9 cellular contexts compared by ENCODE assay signal in the genomic region with DNA sequence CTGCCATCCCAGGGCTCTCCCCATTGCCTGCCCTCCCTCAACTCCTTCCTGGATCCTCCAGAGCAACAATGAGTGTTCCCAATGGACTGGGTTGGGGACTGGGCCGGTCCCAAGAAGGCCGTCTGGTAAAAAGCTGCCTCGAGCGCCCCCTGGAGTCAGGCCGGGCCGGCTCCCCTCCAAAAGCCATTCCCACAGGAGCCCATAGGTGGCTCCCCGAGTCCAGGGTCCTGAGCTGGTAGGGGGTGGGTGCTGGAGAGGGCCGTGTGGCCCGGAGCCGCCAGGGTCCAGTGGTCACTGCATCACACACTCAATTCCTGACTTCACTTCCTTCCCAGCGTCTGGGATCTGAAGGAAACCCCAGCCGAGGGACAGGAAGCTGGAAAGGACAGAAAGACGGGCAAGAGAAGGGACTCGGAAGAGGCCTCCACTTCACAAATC. TPM values are rescaled to one million over a fixed set of nuclear protein-coding genes. Genes with fewer than 3 reads are reported as not detected.
DNase-seq lines count a peak whose midpoint lies in the region; ATAC-seq and TF ChIP-seq lines count a peak whose summit lies in the region.
"Had no signal": no experiment of that assay in that cellular context is flagged by ENCODE, and none has a peak within 500 bp of the region (broad histone marks: within the 10 kb centered on the region; RNA-seq: fewer than 3 reads in every experiment).

No MANE protein-coding gene starts in this region.

- no peak overlapping the region for H3K27ac Mint-ChIP-seq in activated naive CD8-positive, alpha-beta T cell treated with anti-CD3 and anti-CD28 coated beads, Interleukin-2, amount 10 ng/mL, durations not matched to agents 7 days and 5 days

- peak overlapping the region in 3 of 12 donors; percentile 7 to 15 (median 13) for H3K4me3 ChIP-seq in heart left ventricle
- no peak overlapping the region for H3K4me3 ChIP-seq in uterus

- H3K27ac ChIP-seq in heart left ventricle (peak overlapping the region; percentile 7 to 79 (median 60)), uterus (peak overlapping the region; percentile 57 to 79)

- intact Hi-C loops in heart left ventricle (cut with DNase I): loop anchor here in 4 of 10 donors (2.0 to 5.0 kb wide), 5 partner anchors 39 to 186 kb away; no protein-coding TSS in a partner anchor
- intact Hi-C loops in uterus (cut with DNase I; ENCODE audit: low total_unique reads): loop anchor here (5.0 to 10.0 kb wide), 2 partner anchors 34 to 162 kb away; no protein-coding TSS in a partner anchor

- TF ChIP-seq CTCF in heart left ventricle (IDR thresholded peaks at IDR 0.05) (peak; percentile 90 to 99 (median 97)), uterus (IDR thresholded peaks at IDR 0.05) (peak; percentile 91 to 98 (median 96))

- peaks cover 0 to 38% (median 31%) of the 10 kb centered on the region in 12 donors for H3K4me1 ChIP-seq in heart left ventricle
- H3K4me1 ChIP-seq in uterus: no peaks in the 10 kb centered on the region

- in situ Hi-C loops in G401 (cut with HindIII; ENCODE audit: low sequenced_read_pairs): no loop called here

- TF ChIP-seq POLR2A in heart left ventricle (IDR thresholded peaks at IDR 0.05): no peak
- no peak for TF ChIP-seq POLR2A in uterus (IDR thresholded peaks at IDR 0.05)

- H3K9me3 ChIP-seq in heart left ventricle (no peaks in the 10 kb centered on the region), uterus (no peaks in the 10 kb centered on the region)

- POLR2A ChIA-PET in activated naive CD8-positive, alpha-beta T cell treated with anti-CD3 and anti-CD28 coated beads, Interleukin-2, amount 10 ng/mL, durations not matched to agents 7 days and 5 days (lab: Charles Lee): interaction anchor here (1.4 to 3.7 kb wide), 2 partner anchors 14 to 43 kb away, joined by 4 to 17 read pairs; no protein-coding TSS in a partner anchor

- DNase-seq in G401 (ENCODE audit: low spot score) (peak; percentile 68), SW 1271 (lab: John Stamatoyannopoulos, UW) (peak; percentile 9 to 52), heart left ventricle (peak; percentile 84 to 92 (median 85)), putamen (ENCODE audit: low spot score) (peak; percentile 79), uterus (peak; percentile 84 to 85), NCI-H446 treated with DMSO at 0.1 percent for 48 hours (lab: John Stamatoyannopoulos, UW) (no peak)
- DNase-seq in activated naive CD8-positive, alpha-beta T cell treated with anti-CD3 and anti-CD28 coated beads, Interleukin-2, amount 10 ng/mL, durations not matched to agents 7 days and 5 days: peak; percentile 82

- TF ChIP-seq RAD21 in Ishikawa (IDR thresholded peaks at IDR 0.05; ENCODE audit: low read depth): peak; percentile 88

- no peaks in the 10 kb centered on the region for H3K27me3 Mint-ChIP-seq in activated naive CD8-positive, alpha-beta T cell treated with anti-CD3 and anti-CD28 coated beads, Interleukin-2, amount 10 ng/mL, durations not matched to agents 7 days and 5 days

- TF ChIP-seq EP300 in Ishikawa (IDR thresholded peaks at IDR 0.05; ENCODE audit: borderline replicate concordance): no peak

- H3K27me3 ChIP-seq in heart left ventricle (no peaks in the 10 kb centered on the region), uterus (no peaks in the 10 kb centered on the region)

- peaks cover 0 to 55% (median 47%) of the 10 kb centered on the region in 9 donors for H3K36me3 ChIP-seq in heart left ventricle
- no peaks in the 10 kb centered on the region for H3K36me3 ChIP-seq in uterus

- whole genome bisulfite sequencing in heart left ventricle, 4 donors: 14 to 23% (median 17%) methylated on average over 12 to 14 of the region's 14 CpGs

- no peak overlapping the region for H3K4me3 Mint-ChIP-seq in activated naive CD8-positive, alpha-beta T cell treated with anti-CD3 and anti-CD28 coated beads, Interleukin-2, amount 10 ng/mL, durations not matched to agents 7 days and 5 days

- H3K4me1 Mint-ChIP-seq in activated naive CD8-positive, alpha-beta T cell treated with anti-CD3 and anti-CD28 coated beads, Interleukin-2, amount 10 ng/mL, durations not matched to agents 7 days and 5 days: peaks cover 3% of the 10 kb centered on the region

- no peaks in the 10 kb centered on the region for H3K9me3 Mint-ChIP-seq in activated naive CD8-positive, alpha-beta T cell treated with anti-CD3 and anti-CD28 coated beads, Interleukin-2, amount 10 ng/mL, durations not matched to agents 7 days and 5 days

- ATAC-seq in activated naive CD8-positive, alpha-beta T cell treated with anti-CD3 and anti-CD28 coated beads, Interleukin-2, amount 10 ng/mL, durations not matched to agents 7 days and 5 days (ENCODE audit: low read depth): peak; percentile 71
- peak; percentile 79 to 95 (median 90) for ATAC-seq in heart left ventricle

- peaks cover 8% of the 10 kb centered on the region for H3K36me3 Mint-ChIP-seq in activated naive CD8-positive, alpha-beta T cell treated with anti-CD3 and anti-CD28 coated beads, Interleukin-2, amount 10 ng/mL, durations not matched to agents 7 days and 5 days

TF ChIP-seq in Ishikawa, 13 proteins besides CTCF, POLR2A, EP300 and RAD21:
- no peak for TF ChIP-seq FOXM1 (IDR thresholded peaks at IDR 0.05; ENCODE audit: borderline replicate concordance, low read depth)
- TF ChIP-seq, protein P1, sequence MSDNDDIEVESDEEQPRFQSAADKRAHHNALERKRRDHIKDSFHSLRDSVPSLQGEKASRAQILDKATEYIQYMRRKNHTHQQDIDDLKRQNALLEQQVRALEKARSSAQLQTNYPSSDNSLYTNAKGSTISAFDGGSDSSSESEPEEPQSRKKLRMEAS (IDR thresholded peaks at IDR 0.05): 0 out of 2 replicates have a peak, but pooled peaks have one; percentile 14
- TF ChIP-seq ZBTB7A (IDR thresholded peaks at IDR 0.05; ENCODE audit: low read depth): no peak
- TF ChIP-seq CREB1 (IDR thresholded peaks at IDR 0.05; ENCODE audit: low read depth): no peak
- TF ChIP-seq CEBPB (IDR thresholded peaks at IDR 0.05): no peak
- TF ChIP-seq, protein P2, sequence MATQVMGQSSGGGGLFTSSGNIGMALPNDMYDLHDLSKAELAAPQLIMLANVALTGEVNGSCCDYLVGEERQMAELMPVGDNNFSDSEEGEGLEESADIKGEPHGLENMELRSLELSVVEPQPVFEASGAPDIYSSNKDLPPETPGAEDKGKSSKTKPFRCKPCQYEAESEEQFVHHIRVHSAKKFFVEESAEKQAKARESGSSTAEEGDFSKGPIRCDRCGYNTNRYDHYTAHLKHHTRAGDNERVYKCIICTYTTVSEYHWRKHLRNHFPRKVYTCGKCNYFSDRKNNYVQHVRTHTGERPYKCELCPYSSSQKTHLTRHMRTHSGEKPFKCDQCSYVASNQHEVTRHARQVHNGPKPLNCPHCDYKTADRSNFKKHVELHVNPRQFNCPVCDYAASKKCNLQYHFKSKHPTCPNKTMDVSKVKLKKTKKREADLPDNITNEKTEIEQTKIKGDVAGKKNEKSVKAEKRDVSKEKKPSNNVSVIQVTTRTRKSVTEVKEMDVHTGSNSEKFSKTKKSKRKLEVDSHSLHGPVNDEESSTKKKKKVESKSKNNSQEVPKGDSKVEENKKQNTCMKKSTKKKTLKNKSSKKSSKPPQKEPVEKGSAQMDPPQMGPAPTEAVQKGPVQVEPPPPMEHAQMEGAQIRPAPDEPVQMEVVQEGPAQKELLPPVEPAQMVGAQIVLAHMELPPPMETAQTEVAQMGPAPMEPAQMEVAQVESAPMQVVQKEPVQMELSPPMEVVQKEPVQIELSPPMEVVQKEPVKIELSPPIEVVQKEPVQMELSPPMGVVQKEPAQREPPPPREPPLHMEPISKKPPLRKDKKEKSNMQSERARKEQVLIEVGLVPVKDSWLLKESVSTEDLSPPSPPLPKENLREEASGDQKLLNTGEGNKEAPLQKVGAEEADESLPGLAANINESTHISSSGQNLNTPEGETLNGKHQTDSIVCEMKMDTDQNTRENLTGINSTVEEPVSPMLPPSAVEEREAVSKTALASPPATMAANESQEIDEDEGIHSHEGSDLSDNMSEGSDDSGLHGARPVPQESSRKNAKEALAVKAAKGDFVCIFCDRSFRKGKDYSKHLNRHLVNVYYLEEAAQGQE (IDR thresholded peaks at IDR 0.05; ENCODE audit: low read depth): no peak

RNA-seq across cellular contexts. Expression of a gene that starts 10.7 kb away (rescaled TPM):
- 40.5 and 51.4 TPM in 2 replicates for total RNA-seq in G401 (2014; rRNA removed; shearing (Covaris generic))
- total RNA-seq in activated naive CD8-positive, alpha-beta T cell treated with anti-CD3 and anti-CD28 coated beads, Interleukin-2, amount 10 ng/mL, durations not matched to agents 7 days and 5 days: 1 to 10 TPM; 2.5 to 3.3 TPM
- total RNA-seq in heart left ventricle (10 to 100 TPM; 20.8 to 57.6 (median 30.6) TPM), uterus (10 to 100 TPM in 2 of 4 donors, 1 to 10 TPM in 2; 2.6 to 18.5 (median 10.3) TPM)
- polyA plus RNA-seq in heart left ventricle: 10 to 100 TPM; 22.0 to 33.3 TPM

RNA-seq across cellular contexts. Expression of a gene that starts 43.4 kb away (rescaled TPM):
- total RNA-seq in G401 (2014; rRNA removed; shearing (Covaris generic)): 12.7 and 15.7 TPM in 2 replicates
- total RNA-seq in activated naive CD8-positive, alpha-beta T cell treated with anti-CD3 and anti-CD28 coated beads, Interleukin-2, amount 10 ng/mL, durations not matched to agents 7 days and 5 days: 10 to 100 TPM; 21.6 to 21.8 TPM
- 1 to 10 TPM; 3.1 to 9.0 (median 5.3) TPM for total RNA-seq in heart left ventricle
- polyA plus RNA-seq in heart left ventricle: 1 to 10 TPM; 2.5 to 3.9 TPM
- 10 to 100 TPM in 1 of 4 donors, 1 to 10 TPM in 3; 4.1 to 19.4 (median 7.3) TPM for total RNA-seq in uterus

RNA-seq across cellular contexts. Expression of a gene that starts 53.6 kb away (rescaled TPM):
- total RNA-seq in G401 (2014; rRNA removed; shearing (Covaris generic)): not detected in 2 replicates
- not detected for total RNA-seq in activated naive CD8-positive, alpha-beta T cell treated with anti-CD3 and anti-CD28 coated beads, Interleukin-2, amount 10 ng/mL, durations not matched to agents 7 days and 5 days
- total RNA-seq in heart left ventricle: not detected
- polyA plus RNA-seq in heart left ventricle: not detected
- under 1 TPM in 1 of 4 donors, not detected in 3; 0.27 TPM for total RNA-seq in uterus
- total RNA-seq: glomerular endothelial cell had no signal
